In genomic region chr11:65301491-65302329, GRCh38 we compare ENCODE assay signal across 12 cellular contexts. TPM values are rescaled to one million over a fixed set of nuclear protein-coding genes. Genes with fewer than 3 reads are reported as not detected.
DNase-seq lines count a peak whose midpoint lies in the region; ATAC-seq, FAIRE-seq and TF ChIP-seq lines count a peak whose summit lies in the region.
"Had no signal": no experiment of that assay in that cellular context is flagged by ENCODE, and none has a peak within 500 bp of the region (broad histone marks: within the 10 kb centered on the region; RNA-seq: fewer than 3 reads in every experiment).

No MANE protein-coding gene starts in this region.

- H3K9me3 ChIP-seq in IMR-90 (ENCODE audit: control insufficient read depth, insufficient read depth, low read length) (no peaks in the 10 kb centered on the region), HepG2 (ENCODE audit: low read length) (no peaks in the 10 kb centered on the region), stomach smooth muscle (ENCODE audit: control insufficient read depth in 2 of 2, low read length in 2 of 2) (no peaks in the 10 kb centered on the region)
- H3K9me3 ChIP-seq: adrenal gland had no signal

- peak overlapping the region; percentile 85 for H3K18ac ChIP-seq in IMR-90 (ENCODE audit: low read depth, low read length)

- ATAC-seq in IMR-90 (ENCODE audit: low read depth) (peak; percentile 80), HepG2 (peak; percentile 72)

- no peak for TF ChIP-seq EP300 in HepG2 (IDR thresholded peaks at IDR 0.05; ENCODE audit: low read depth in 2 of 2, low read length in 2 of 2)
- TF ChIP-seq EP300 in HepG2 (CRISPR knock-in tag; IDR thresholded peaks at IDR 0.05; ENCODE audit: borderline replicate concordance): no peak

- H4K20me1 ChIP-seq in IMR-90 (ENCODE audit: insufficient read depth, low read length) (peaks cover 15% of the 10 kb centered on the region), HepG2 (ENCODE audit: insufficient read depth, low read length) (no peaks in the 10 kb centered on the region)

- peak overlapping the region; percentile 96 for H2BK120ac ChIP-seq in IMR-90 (ENCODE audit: low read depth, low read length)

- POLR2A ChIA-PET in IMR-90 (lab: Charles Lee; ENCODE audit: unreplicated experiment): interaction anchor here (1.4 to 1.5 kb wide), 2 partner anchors 9 to 15 kb away, joined by 5 to 11 read pairs; no protein-coding TSS in a partner anchor
- POLR2A ChIA-PET in HepG2 (lab: Yijun Ruan, JAX): interaction anchor here (0.8 to 1.4 kb wide), 5 partner anchors 9 to 32 kb away, joined by 3 to 9 read pairs (median 7); partner anchors contain the start of genes CDC42EP2 and DPF2

- H2BK15ac ChIP-seq in IMR-90 (ENCODE audit: low read depth, low read length): peak overlapping the region; percentile 88; the same call in 2 of the 3 replicates

- in situ Hi-C loops in IMR-90 (cut with MboI; ENCODE audit: low sequenced_read_pairs): no loop called here
- in situ Hi-C loops in HepG2 (cut with HindIII; ENCODE audit: extremely low pct_ligation_motif_present, low pct_unique_long_range_greater_than_20kb): no loop called here

- TF ChIP-seq CTCF in IMR-90 (conservative IDR thresholded peaks at IDR 0.05; ENCODE audit: low read depth, low read length): no peak
- TF ChIP-seq CTCF in HepG2 (CRISPR knock-in tag; IDR thresholded peaks at IDR 0.05): peak; percentile 10; the same call in 1 of the 2 replicates
- TF ChIP-seq CTCF in GM20000 (IDR thresholded peaks at IDR 0.05; ENCODE audit: extremely low read depth, missing control alignments): no peak

- peaks cover 54% of the 10 kb centered on the region for H3K4me1 ChIP-seq in IMR-90 (ENCODE audit: control insufficient read depth, insufficient read depth, low read length)
- peaks cover 46% of the 10 kb centered on the region for H3K4me1 ChIP-seq in HepG2 (ENCODE audit: insufficient read depth, low read length)
- peaks cover 68% of the 10 kb centered on the region for H3K4me1 ChIP-seq in stomach smooth muscle (ENCODE audit: control insufficient read depth, insufficient read depth, low read length)

- dilution Hi-C loops in IMR-90 (cut with HindIII; ENCODE audit: low sequenced_read_pairs, unreplicated experiment): no loop called here

- 48% methylated on average over 10 of the region's 12 CpGs; no CpG with 5 or more reads in 1 of the 2 experiments for WGBS in IMR-90 (ENCODE audit: extremely low coverage in 2 of 2, insufficient read length in 1 of 2), 2 experiments
- WGBS in HepG2 (ENCODE audit: low lambda C conversion rate): 66% methylated on average over 9 of the region's 12 CpGs

- H2AK5ac ChIP-seq in IMR-90 (ENCODE audit: low read depth, low read length): peak overlapping the region; percentile 100

- peaks cover 7 to 55% of the 10 kb centered on the region in 2 experiments; a peak in 3 of 4 replicates for H3K79me1 ChIP-seq in IMR-90 (ENCODE audit: low read depth in 1 of 2, low read length in 2 of 2)

- H2AK9ac ChIP-seq in IMR-90 (replicated peaks; ENCODE audit: low read depth, low read length, poor library complexity): peak overlapping the region; percentile 99

- no peaks in the 10 kb centered on the region for H3K27me3 ChIP-seq in IMR-90 (ENCODE audit: control insufficient read depth, insufficient read depth, low read length)
- no peaks in the 10 kb centered on the region for H3K27me3 ChIP-seq in HepG2 (ENCODE audit: control insufficient read depth in 1 of 2, insufficient read depth in 2 of 2, low read length in 2 of 2)
- no peaks in the 10 kb centered on the region for H3K27me3 ChIP-seq in stomach smooth muscle (ENCODE audit: control insufficient read depth in 1 of 2, insufficient read depth in 2 of 2, low read length in 2 of 2)
- H3K27me3 ChIP-seq: adrenal gland had no signal

- H3K56ac ChIP-seq in IMR-90 (ENCODE audit: extremely low read depth, insufficient read depth, low read length): no peak overlapping the region

- H4K91ac ChIP-seq in IMR-90 (ENCODE audit: insufficient read depth, low read depth, low read length): peak overlapping the region; percentile 96

- intact Hi-C loops in IMR-90 (cut with micrococcal nuclease): no loop called here
- intact Hi-C loops in HepG2 (cut with micrococcal nuclease; ENCODE audit: unreplicated experiment): loop anchor here (1.0 kb wide), 1 partner anchor 9 kb away; no protein-coding TSS in a partner anchor

- H3K36me3 ChIP-seq in IMR-90 (ENCODE audit: control insufficient read depth, insufficient read depth, low read length) (no peaks in the 10 kb centered on the region), HepG2 (replicated peaks in 1 of 2; ENCODE audit: control insufficient read depth in 1 of 2, insufficient read depth in 2 of 2, low read length in 2 of 2) (peaks cover 8 to 12% of the 10 kb centered on the region in 2 experiments; a peak in 3 of 5 replicates), stomach smooth muscle (ENCODE audit: control insufficient read depth in 2 of 2, insufficient read depth in 2 of 2, low read length in 2 of 2) (no peaks in the 10 kb centered on the region)
- H3K36me3 ChIP-seq: adrenal gland had no signal

- H3K79me2 ChIP-seq in HepG2 (ENCODE audit: insufficient read depth, low read length): no peaks in the 10 kb centered on the region

- peak overlapping the region; percentile 96 for H3K14ac ChIP-seq in IMR-90 (replicated peaks; ENCODE audit: low read depth, low read length)

- peak overlapping the region; percentile 96 for H2BK20ac ChIP-seq in IMR-90 (ENCODE audit: low read depth, low read length)

- peak overlapping the region; percentile 85 for H4K5ac ChIP-seq in IMR-90 (ENCODE audit: low read depth, low read length)

- TF ChIP-seq POLR2A in IMR-90 (IDR thresholded peaks at IDR 0.05; ENCODE audit: low read depth, low read length) (no peak), HepG2 (IDR thresholded peaks at IDR 0.05; ENCODE audit: insufficient read depth in 1 of 2, low read depth in 2 of 2, low read length in 2 of 2) (no peak)

- DNase-seq in IMR-90 (peak; percentile 50), ecto neural progenitor cell (ENCODE audit: low spot score) (peak; percentile 86), HepG2 (ENCODE audit: low spot score) (no peak), GM20000 (ENCODE audit: low spot score) (no peak), DMS153 (lab: John Stamatoyannopoulos, UW) (no peak), amniotic stem cell (lab: John Stamatoyannopoulos, UW) (no peak), NCI-H1694 treated with DMSO at 0.1 percent for 48 hours (lab: John Stamatoyannopoulos, UW) (no peak)
- DNase-seq: activated B cell treated with CpG ODN at 0.5 μM for 24 hours, NCI-H446 had no signal

- H3K23ac ChIP-seq in IMR-90 (ENCODE audit: low read depth, low read length): peak overlapping the region; percentile 97

- H3K4ac ChIP-seq in IMR-90 (ENCODE audit: low read depth, low read length): peak overlapping the region; percentile 97

- H3K9me1 ChIP-seq in IMR-90 (ENCODE audit: insufficient read depth, low read length): peaks cover 52% of the 10 kb centered on the region

- FAIRE-seq in HepG2 (lab: Jason Lieb, UNC): no peak

- H3K27ac ChIP-seq in IMR-90 (ENCODE audit: insufficient read depth, low read length): peak overlapping the region; percentile 57
- H3K27ac ChIP-seq in HepG2 (ENCODE audit: extremely low read length, insufficient read depth, low read length): no peak overlapping the region
- peak overlapping the region; percentile 41 for H3K27ac ChIP-seq in stomach smooth muscle (ENCODE audit: low read length)

- peak overlapping the region; percentile 83 to 90; a peak in 3 of 4 replicates for H4K8ac ChIP-seq in IMR-90 (ENCODE audit: low read depth in 2 of 2, low read length in 2 of 2)

- peak overlapping the region; percentile 75 for H2BK5ac ChIP-seq in IMR-90 (ENCODE audit: low read depth, low read length, poor library complexity, severe bottlenecking)

- no TSS peak for BruUV-seq in IMR-90 (replicated peaks; lab: Mats Ljungman, UMichigan)
- no TSS peak for BruUV-seq in HepG2 (replicated peaks; lab: Mats Ljungman, UMichigan)

- CTCF ChIA-PET in IMR-90 (lab: Yijun Ruan, JAX) (no interaction called here), HepG2 (lab: Yijun Ruan, JAX; ENCODE audit: low intra/inter-chr PET ratio, low total read pairs) (no interaction called here)

- H2AFZ ChIP-seq in IMR-90 (replicated peaks; ENCODE audit: low read length, poor library complexity) (peak overlapping the region; percentile 94), HepG2 (ENCODE audit: low read length) (no peak overlapping the region)

- no peak for TF ChIP-seq RAD21 in IMR-90 (IDR thresholded peaks at IDR 0.05; ENCODE audit: low read length)
- no peak for TF ChIP-seq RAD21 in HepG2 (CRISPR knock-in tag; IDR thresholded peaks at IDR 0.05)

- H3K4me2 ChIP-seq in IMR-90 (ENCODE audit: low read depth, low read length) (peak overlapping the region; percentile 8; the same call in 1 of the 2 replicates), HepG2 (ENCODE audit: low read depth, low read length) (peak overlapping the region; percentile 51)

- H3K4me3 ChIP-seq in IMR-90 (ENCODE audit: insufficient read depth, low read depth, low read length) (no peak overlapping the region), HepG2 (replicated peaks in 1 of 3; ENCODE audit: insufficient read depth in 1 of 3, low read depth in 2 of 3, low read length in 3 of 3) (peak overlapping the region in 1 of 3 experiments; percentile 33; a peak in 1 of 6 replicates), stomach smooth muscle (ENCODE audit: low read length in 2 of 2) (peak overlapping the region in 1 of 2 donors; percentile 35)
- H3K4me3 ChIP-seq: adrenal gland had no signal

- 0 out of 2 replicates have a peak overlapping the region, but pooled peaks have one; percentile 3 for H3K9ac ChIP-seq in IMR-90 (ENCODE audit: low read depth, low read length)
- peak overlapping the region; percentile 14; the same call in 1 of the 2 replicates for H3K9ac ChIP-seq in HepG2 (ENCODE audit: insufficient read depth, low read depth, low read length)
- H3K9ac ChIP-seq in stomach smooth muscle (ENCODE audit: low read length in 2 of 2): no peak overlapping the region

RNA-seq across cellular contexts. Expression of gene CDC42EP2, which starts 13.0 kb away (rescaled TPM):
- total RNA-seq in IMR-90 (2012; rRNA removed): 5.2 and 5.3 TPM in 2 replicates
- 27.5 and 31.3 TPM in 2 replicates for polyA plus RNA-seq in IMR-90 (2012; rRNA removed)
- polyA plus RNA-seq in IMR-90 (2012; cell fraction: cytosol; rRNA removed): 21.0 and 67.9 TPM in 2 replicates
- 50.4 and 79.5 TPM in 2 replicates for polyA plus RNA-seq in IMR-90 (2012; cell fraction: nucleus; rRNA removed; ENCODE audit: low replicate concordance)
- total RNA-seq in HepG2 (2016; rRNA removed; fragmentation: Illumina TruSeq; extraction: Trizol): 2.5 and 7.1 TPM in 2 replicates
- 5.9 and 6.4 TPM in 2 replicates for total RNA-seq in HepG2 (2016; cell fraction: cytosol; rRNA removed; fragmentation: Illumina TruSeq; extraction: Trizol; ENCODE audit: low read depth)
- total RNA-seq in HepG2 (2016; cell fraction: insoluble cytoplasmic fraction; rRNA removed; fragmentation: Illumina TruSeq; extraction: Trizol): 4.5 and 5.9 TPM in 2 replicates
- 10.1 and 10.2 TPM in 2 replicates for total RNA-seq in HepG2 (2016; cell fraction: membrane; rRNA removed; fragmentation: Illumina TruSeq; extraction: Trizol)
- total RNA-seq in HepG2 (2016; cell fraction: nucleus; rRNA removed; fragmentation: Illumina TruSeq; extraction: Trizol): 4.2 and 5.2 TPM in 2 replicates
- polyA plus RNA-seq in HepG2 (2011; rRNA removed): 2.3 and 4.2 TPM in 2 replicates
- polyA plus RNA-seq in HepG2 (2011; cell fraction: cytosol; rRNA removed): 1.4 and 1.9 TPM in 2 replicates
- 8.3 and 9.7 TPM in 2 replicates for polyA plus RNA-seq in HepG2 (2011; cell fraction: nucleus; rRNA removed)
- 3.4 and 7.2 TPM in 2 replicates for polyA plus RNA-seq in HepG2 (2012)
- polyA plus RNA-seq in HepG2 (2016; cell fraction: cytosol; fragmentation: Illumina TruSeq; extraction: Trizol; ENCODE audit: low read depth): 2.1 and 2.6 TPM in 2 replicates
- polyA plus RNA-seq in HepG2 (2016; cell fraction: insoluble cytoplasmic fraction; fragmentation: Illumina TruSeq; extraction: Trizol; ENCODE audit: low read depth): 3.3 and 4.5 TPM in 2 replicates
- 4.0 TPM in 2 replicates for polyA plus RNA-seq in HepG2 (2016; cell fraction: membrane; fragmentation: Illumina TruSeq; extraction: Trizol; ENCODE audit: low read depth)
- 5.6 and 6.7 TPM in 2 replicates for polyA plus RNA-seq in HepG2 (2016; cell fraction: nucleus; fragmentation: Illumina TruSeq; extraction: Trizol; ENCODE audit: insufficient read depth, low read depth)
- polyA minus RNA-seq in HepG2 (2011; rRNA and poly(A)+ RNA removed; ENCODE audit: low replicate concordance): 29.3 and 50.7 TPM in 2 replicates
- polyA minus RNA-seq in HepG2 (2011; cell fraction: cytosol; rRNA and poly(A)+ RNA removed): 3.2 and 5.1 TPM in 2 replicates
- 15.8 and 18.4 TPM in 2 replicates for polyA minus RNA-seq in HepG2 (2011; cell fraction: nucleus; rRNA and poly(A)+ RNA removed)

RNA-seq across cellular contexts. Expression of gene DPF2, which starts 31.9 kb away (rescaled TPM):
- total RNA-seq in IMR-90 (2012; rRNA removed): 37.2 and 42.8 TPM in 2 replicates
- 54.3 and 62.5 TPM in 2 replicates for polyA plus RNA-seq in IMR-90 (2012; rRNA removed)
- 41.8 and 53.8 TPM in 2 replicates for polyA plus RNA-seq in IMR-90 (2012; cell fraction: cytosol; rRNA removed)
- 72.6 and 78.3 TPM in 2 replicates for polyA plus RNA-seq in IMR-90 (2012; cell fraction: nucleus; rRNA removed; ENCODE audit: low replicate concordance)
- total RNA-seq in HepG2 (2016; rRNA removed; fragmentation: Illumina TruSeq; extraction: Trizol): 30.4 and 31.0 TPM in 2 replicates
- 6.9 and 8.6 TPM in 2 replicates for total RNA-seq in HepG2 (2016; cell fraction: cytosol; rRNA removed; fragmentation: Illumina TruSeq; extraction: Trizol; ENCODE audit: low read depth)
- total RNA-seq in HepG2 (2016; cell fraction: insoluble cytoplasmic fraction; rRNA removed; fragmentation: Illumina TruSeq; extraction: Trizol): 30.2 and 32.5 TPM in 2 replicates
- 14.1 and 16.7 TPM in 2 replicates for total RNA-seq in HepG2 (2016; cell fraction: membrane; rRNA removed; fragmentation: Illumina TruSeq; extraction: Trizol)
- 22.1 and 26.8 TPM in 2 replicates for total RNA-seq in HepG2 (2016; cell fraction: nucleus; rRNA removed; fragmentation: Illumina TruSeq; extraction: Trizol)
- 20.4 and 21.0 TPM in 2 replicates for polyA plus RNA-seq in HepG2 (2011; rRNA removed)
- polyA plus RNA-seq in HepG2 (2011; cell fraction: cytosol; rRNA removed): 18.8 and 20.8 TPM in 2 replicates
- polyA plus RNA-seq in HepG2 (2011; cell fraction: nucleus; rRNA removed): 70.3 and 70.7 TPM in 2 replicates
- polyA plus RNA-seq in HepG2 (2012): 24.2 and 26.4 TPM in 2 replicates
- polyA plus RNA-seq in HepG2 (2016; cell fraction: cytosol; fragmentation: Illumina TruSeq; extraction: Trizol; ENCODE audit: low read depth): 3.8 and 3.9 TPM in 2 replicates
- 40.7 and 49.0 TPM in 2 replicates for polyA plus RNA-seq in HepG2 (2016; cell fraction: insoluble cytoplasmic fraction; fragmentation: Illumina TruSeq; extraction: Trizol; ENCODE audit: low read depth)
- polyA plus RNA-seq in HepG2 (2016; cell fraction: membrane; fragmentation: Illumina TruSeq; extraction: Trizol; ENCODE audit: low read depth): 9.5 and 10.0 TPM in 2 replicates
- polyA plus RNA-seq in HepG2 (2016; cell fraction: nucleus; fragmentation: Illumina TruSeq; extraction: Trizol; ENCODE audit: insufficient read depth, low read depth): 56.7 and 57.4 TPM in 2 replicates
- polyA minus RNA-seq in HepG2 (2011; rRNA and poly(A)+ RNA removed; ENCODE audit: low replicate concordance): 48.9 and 49.9 TPM in 2 replicates
- polyA minus RNA-seq in HepG2 (2011; cell fraction: cytosol; rRNA and poly(A)+ RNA removed): 18.2 and 18.4 TPM in 2 replicates
- polyA minus RNA-seq in HepG2 (2011; cell fraction: nucleus; rRNA and poly(A)+ RNA removed): 31.2 and 43.3 TPM in 2 replicates

RNA-seq across cellular contexts. Expression of gene POLA2, which starts 39.9 kb away (rescaled TPM):
- total RNA-seq in IMR-90 (2012; rRNA removed): 12.2 and 14.2 TPM in 2 replicates
- polyA plus RNA-seq in IMR-90 (2012; rRNA removed): 17.3 and 19.9 TPM in 2 replicates
- polyA plus RNA-seq in IMR-90 (2012; cell fraction: cytosol; rRNA removed): 7.9 and 20.1 TPM in 2 replicates
- polyA plus RNA-seq in IMR-90 (2012; cell fraction: nucleus; rRNA removed; ENCODE audit: low replicate concordance): 12.7 and 14.4 TPM in 2 replicates
- 10.7 and 15.6 TPM in 2 replicates for total RNA-seq in HepG2 (2016; rRNA removed; fragmentation: Illumina TruSeq; extraction: Trizol)
- 2.7 and 3.5 TPM in 2 replicates for total RNA-seq in HepG2 (2016; cell fraction: cytosol; rRNA removed; fragmentation: Illumina TruSeq; extraction: Trizol; ENCODE audit: low read depth)
- total RNA-seq in HepG2 (2016; cell fraction: insoluble cytoplasmic fraction; rRNA removed; fragmentation: Illumina TruSeq; extraction: Trizol): 13.9 and 14.3 TPM in 2 replicates
- 3.6 and 4.5 TPM in 2 replicates for total RNA-seq in HepG2 (2016; cell fraction: membrane; rRNA removed; fragmentation: Illumina TruSeq; extraction: Trizol)
- 17.7 and 18.6 TPM in 2 replicates for total RNA-seq in HepG2 (2016; cell fraction: nucleus; rRNA removed; fragmentation: Illumina TruSeq; extraction: Trizol)
- 9.1 and 9.7 TPM in 2 replicates for polyA plus RNA-seq in HepG2 (2011; rRNA removed)
- 6.3 and 8.1 TPM in 2 replicates for polyA plus RNA-seq in HepG2 (2011; cell fraction: cytosol; rRNA removed)
- polyA plus RNA-seq in HepG2 (2011; cell fraction: nucleus; rRNA removed): 8.7 and 12.1 TPM in 2 replicates
- 3.3 and 4.8 TPM in 2 replicates for polyA plus RNA-seq in HepG2 (2012)
- polyA plus RNA-seq in HepG2 (2016; cell fraction: cytosol; fragmentation: Illumina TruSeq; extraction: Trizol; ENCODE audit: low read depth): 0.57 and 0.88 TPM in 2 replicates
- polyA plus RNA-seq in HepG2 (2016; cell fraction: insoluble cytoplasmic fraction; fragmentation: Illumina TruSeq; extraction: Trizol; ENCODE audit: low read depth): 18.2 and 18.8 TPM in 2 replicates
- 2.6 and 3.0 TPM in 2 replicates for polyA plus RNA-seq in HepG2 (2016; cell fraction: membrane; fragmentation: Illumina TruSeq; extraction: Trizol; ENCODE audit: low read depth)
- polyA plus RNA-seq in HepG2 (2016; cell fraction: nucleus; fragmentation: Illumina TruSeq; extraction: Trizol; ENCODE audit: insufficient read depth, low read depth): 21.9 and 25.4 TPM in 2 replicates
- polyA minus RNA-seq in HepG2 (2011; rRNA and poly(A)+ RNA removed; ENCODE audit: low replicate concordance): 19.5 and 152 TPM in 2 replicates
- polyA minus RNA-seq in HepG2 (2011; cell fraction: cytosol; rRNA and poly(A)+ RNA removed): 3.6 and 4.1 TPM in 2 replicates
- 11.4 and 14.9 TPM in 2 replicates for polyA minus RNA-seq in HepG2 (2011; cell fraction: nucleus; rRNA and poly(A)+ RNA removed)

RNA-seq across cellular contexts. Expression of gene TIGD3, which starts 52.8 kb away (rescaled TPM):
- total RNA-seq in IMR-90 (2012; rRNA removed) (0.28 TPM in 1 of 2 replicates, not detected in the other), HepG2 (2016; rRNA removed; fragmentation: Illumina TruSeq; extraction: Trizol) (4.0 and 4.9 TPM in 2 replicates)
- polyA plus RNA-seq in IMR-90 (2012; rRNA removed) (0.12 TPM in 1 of 2 replicates, not detected in the other), HepG2 (2011; rRNA removed) (0.49 and 1.0 TPM in 2 replicates)
- polyA plus RNA-seq in IMR-90 (2012; cell fraction: cytosol; rRNA removed): 0.06 and 0.11 TPM in 2 replicates
- 0.46 and 0.78 TPM in 2 replicates for polyA plus RNA-seq in IMR-90 (2012; cell fraction: nucleus; rRNA removed; ENCODE audit: low replicate concordance)
- total RNA-seq in HepG2 (2016; cell fraction: cytosol; rRNA removed; fragmentation: Illumina TruSeq; extraction: Trizol; ENCODE audit: low read depth): 1.8 TPM in 2 replicates
- 2.9 and 5.0 TPM in 2 replicates for total RNA-seq in HepG2 (2016; cell fraction: insoluble cytoplasmic fraction; rRNA removed; fragmentation: Illumina TruSeq; extraction: Trizol)
- 4.8 and 6.2 TPM in 2 replicates for total RNA-seq in HepG2 (2016; cell fraction: membrane; rRNA removed; fragmentation: Illumina TruSeq; extraction: Trizol)
- total RNA-seq in HepG2 (2016; cell fraction: nucleus; rRNA removed; fragmentation: Illumina TruSeq; extraction: Trizol): 3.5 and 3.9 TPM in 2 replicates
- 0.56 and 0.79 TPM in 2 replicates for polyA plus RNA-seq in HepG2 (2011; cell fraction: cytosol; rRNA removed)
- polyA plus RNA-seq in HepG2 (2011; cell fraction: nucleus; rRNA removed): 1.9 and 2.2 TPM in 2 replicates
- polyA plus RNA-seq in HepG2 (2012): 0.59 and 0.70 TPM in 2 replicates
- polyA plus RNA-seq in HepG2 (2016; cell fraction: cytosol; fragmentation: Illumina TruSeq; extraction: Trizol; ENCODE audit: low read depth): 1.0 and 1.4 TPM in 2 replicates
- polyA plus RNA-seq in HepG2 (2016; cell fraction: insoluble cytoplasmic fraction; fragmentation: Illumina TruSeq; extraction: Trizol; ENCODE audit: low read depth): 2.7 and 3.5 TPM in 2 replicates
- polyA plus RNA-seq in HepG2 (2016; cell fraction: membrane; fragmentation: Illumina TruSeq; extraction: Trizol; ENCODE audit: low read depth): 2.7 and 3.4 TPM in 2 replicates
- 6.7 TPM in 2 replicates for polyA plus RNA-seq in HepG2 (2016; cell fraction: nucleus; fragmentation: Illumina TruSeq; extraction: Trizol; ENCODE audit: insufficient read depth, low read depth)
- polyA minus RNA-seq in HepG2 (2011; rRNA and poly(A)+ RNA removed; ENCODE audit: low replicate concordance): 1.2 and 1.3 TPM in 2 replicates
- polyA minus RNA-seq in HepG2 (2011; cell fraction: cytosol; rRNA and poly(A)+ RNA removed): 0.59 and 0.79 TPM in 2 replicates
- polyA minus RNA-seq in HepG2 (2011; cell fraction: nucleus; rRNA and poly(A)+ RNA removed): 1.1 and 1.5 TPM in 2 replicates
- total RNA-seq: subcutaneous adipose tissue had no signal

Comparison
In these comparisons a context has a peak if more than half of its experiments do, and no peak if none do; other contexts are left out.
1. DNase-seq: peak in IMR-90 (single experiment) and ecto neural progenitor cell (single experiment); none in HepG2 (single experiment), GM20000 (single experiment), DMS153 (single experiment), amniotic stem cell (single experiment) and NCI-H1694 treated with DMSO at 0.1 percent for 48 hours (single experiment).
2. H3K9ac ChIP-seq: peak in IMR-90 (single experiment) and HepG2 (single experiment); none in stomach smooth muscle (0 of 2).